Comparison of ENCODE assay signal across 8 cellular contexts in genomic region chr14:50530358-50530757, GRCh38. TPM values are rescaled to one million over a fixed set of nuclear protein-coding genes. Genes with fewer than 3 reads are reported as not detected.
DNase-seq lines count a peak whose midpoint lies in the region; TF ChIP-seq lines count a peak whose summit lies in the region.

No MANE protein-coding gene starts in this region.

- H3K27me3 Mint-ChIP-seq in brain: peaks cover 8% of the 10 kb centered on the region
- H3K27me3 Mint-ChIP-seq in mesothelial cell of epicardium (ENCODE audit: low read depth): no peaks in the 10 kb centered on the region

- no peak for TF ChIP-seq CTCF in AG04449 (IDR thresholded peaks at IDR 0.05; ENCODE audit: insufficient read depth, low read length, missing control alignments)
- no peak for TF ChIP-seq CTCF in brain (conservative IDR thresholded peaks at IDR 0.05)
- TF ChIP-seq CTCF in mesothelial cell of epicardium (IDR thresholded peaks at IDR 0.05; ENCODE audit: unreplicated experiment): no peak

- H3K4me1 ChIP-seq in HUES48 (ENCODE audit: control insufficient read depth, insufficient read depth, low read length): peaks cover 29% of the 10 kb centered on the region
- peaks cover 7% of the 10 kb centered on the region for H3K4me1 ChIP-seq in effector memory CD4-positive, alpha-beta T cell (ENCODE audit: control insufficient read depth, insufficient read depth, low read length, poor library complexity, severe bottlenecking)

- H3K4me3 Mint-ChIP-seq in brain (peak overlapping the region; percentile 80 to 97 (median 92)), mesothelial cell of epicardium (peak overlapping the region; percentile 91)

- H3K36me3 Mint-ChIP-seq in brain (peaks cover 19% of the 10 kb centered on the region), mesothelial cell of epicardium (no peaks in the 10 kb centered on the region)

- POLR2A ChIA-PET in AG04449 (lab: Yijun Ruan, JAX): no interaction called here

- DNase-seq in AG04449 (ENCODE audit: low read depth, low spot score) (no peak), mesothelial cell of epicardium (ENCODE audit: low spot score in 2 of 2, unreplicated experiment in 2 of 2) (no peak), LoVo (ENCODE audit: low spot score) (no peak)
- no peak for DNase-seq in stimulated activated CD4-positive, alpha-beta T cell treated with anti-CD3 and anti-CD28 coated beads, Interleukin-1b, Interleukin-23, amount 100 ng/mL, for 48 hours
- DNase-seq in stimulated activated CD4-positive, alpha-beta T cell treated with anti-CD3 and anti-CD28 coated beads, Interleukin-2, amount 100 ng/mL, for 48 hours: no peak
- no peak for DNase-seq in effector memory CD4-positive, alpha-beta T cell

- H3K9me3 Mint-ChIP-seq in brain: no peaks in the 10 kb centered on the region
- H3K9me3 Mint-ChIP-seq in mesothelial cell of epicardium: no peaks in the 10 kb centered on the region

- peak overlapping the region; percentile 83 for H3K4me3 ChIP-seq in AG04449 (ENCODE audit: low read depth, low read length)
- peak overlapping the region; percentile 93 for H3K4me3 ChIP-seq in HUES48 (ENCODE audit: low read depth, low read length)
- H3K4me3 ChIP-seq in effector memory CD4-positive, alpha-beta T cell (ENCODE audit: insufficient read depth, low read depth, low read length, poor library complexity, severe bottlenecking): no peak overlapping the region

- peaks cover 62% of the 10 kb centered on the region for H3K4me1 Mint-ChIP-seq in brain
- H3K4me1 Mint-ChIP-seq in mesothelial cell of epicardium: peaks cover 43% of the 10 kb centered on the region

- CTCF ChIA-PET in AG04449 (lab: Yijun Ruan, JAX): interaction anchor here (0.9 to 3.0 kb wide), 4 partner anchors 12 to 212 kb away, joined by 3 to 46 read pairs (median 8); no protein-coding TSS in a partner anchor

- no peaks in the 10 kb centered on the region for H3K27me3 ChIP-seq in HUES48 (ENCODE audit: control insufficient read depth, insufficient read depth, low read length)
- H3K27me3 ChIP-seq in effector memory CD4-positive, alpha-beta T cell (replicated peaks; ENCODE audit: control insufficient read depth, insufficient read depth, low read length, poor library complexity, severe bottlenecking): no peaks in the 10 kb centered on the region

- H3K9me3 ChIP-seq in HUES48 (ENCODE audit: control insufficient read depth, insufficient read depth, low read length): no peaks in the 10 kb centered on the region
- no peaks in the 10 kb centered on the region for H3K9me3 ChIP-seq in effector memory CD4-positive, alpha-beta T cell (ENCODE audit: control insufficient read depth, low read length)

- no peak overlapping the region for H3K9ac ChIP-seq in HUES48 (ENCODE audit: low read depth, low read length)

- peaks cover 4% of the 10 kb centered on the region; the same call in 1 of the 2 replicates for H3K36me3 ChIP-seq in HUES48 (ENCODE audit: control insufficient read depth, insufficient read depth, low read length)
- no peaks in the 10 kb centered on the region for H3K36me3 ChIP-seq in effector memory CD4-positive, alpha-beta T cell (ENCODE audit: control insufficient read depth, insufficient read depth, low read length)

- no peak overlapping the region for H3K27ac ChIP-seq in HUES48 (ENCODE audit: low read depth, low read length)
- no peak overlapping the region for H3K27ac ChIP-seq in effector memory CD4-positive, alpha-beta T cell (ENCODE audit: insufficient read depth, low read length, poor library complexity, severe bottlenecking)

- H3K27ac Mint-ChIP-seq in brain (peak overlapping the region; percentile 39 to 98 (median 96)), mesothelial cell of epicardium (peak overlapping the region; percentile 97)

RNA-seq across cellular contexts. Expression of gene MAP4K5, which starts 2.0 kb away (rescaled TPM):
- polyA plus RNA-seq in brain (ENCODE audit: insufficient read depth, low read depth, low replicate concordance): 5.3 TPM
- 80.9 to 95.4 TPM (median 94.5 TPM) in 3 replicates for total RNA-seq in mesothelial cell of epicardium

RNA-seq across cellular contexts. Expression of gene ATL1, which starts 29.6 kb away (rescaled TPM):
- polyA plus RNA-seq in brain (ENCODE audit: insufficient read depth, low read depth, low replicate concordance): 38.7 TPM
- total RNA-seq in mesothelial cell of epicardium: 1.5 to 2.9 TPM (median 1.8 TPM) in 3 replicates
